ENCODE assay signal across 8 cellular contexts in the genomic region with DNA sequence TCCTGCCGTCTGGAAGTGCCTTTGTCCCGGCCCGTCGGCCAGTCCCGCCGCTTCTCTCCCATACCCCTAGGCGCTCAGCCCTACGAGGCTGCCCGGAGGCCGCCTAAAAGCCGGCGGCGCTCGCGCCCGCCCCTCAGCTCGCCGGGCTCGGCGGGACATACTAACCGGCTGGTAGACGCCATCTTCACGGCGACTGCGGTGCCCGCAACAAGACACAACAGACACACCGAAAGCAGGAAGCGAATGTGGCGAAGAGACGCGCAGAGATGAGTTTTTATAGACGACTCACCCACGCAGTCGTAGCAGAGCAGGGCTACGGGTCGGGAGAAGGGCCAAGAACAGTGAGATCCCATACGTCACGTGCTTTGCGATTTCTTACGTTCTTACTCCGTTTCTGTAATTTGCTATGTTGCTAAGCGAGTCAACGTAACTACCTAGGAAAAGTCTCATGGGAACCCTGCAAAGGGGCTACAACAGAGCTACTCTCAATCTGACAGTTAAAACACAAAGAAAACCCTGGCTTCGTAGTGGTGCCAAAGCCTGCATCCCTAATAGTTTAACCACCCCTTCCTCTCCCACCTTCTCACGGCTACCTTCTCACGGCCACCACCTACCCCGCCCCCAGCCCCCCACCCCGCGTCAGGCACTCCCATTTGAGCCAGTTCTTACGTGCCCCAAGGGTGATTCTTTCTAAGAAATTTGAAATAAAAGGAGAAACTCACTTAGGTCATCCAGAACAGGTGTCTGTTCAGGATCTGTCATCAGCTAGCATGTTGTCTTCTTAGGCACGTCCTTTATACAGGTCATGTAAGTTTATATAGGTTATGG. TPM values are rescaled to one million over a fixed set of nuclear protein-coding genes. Genes with fewer than 3 reads are reported as not detected.
A peak's percentile ranks its signal among the peaks of the same experiment; 100 is the strongest.
DNase-seq lines count a peak whose midpoint lies in the region; ATAC-seq and TF ChIP-seq lines count a peak whose summit lies in the region.

A gene with protein sequence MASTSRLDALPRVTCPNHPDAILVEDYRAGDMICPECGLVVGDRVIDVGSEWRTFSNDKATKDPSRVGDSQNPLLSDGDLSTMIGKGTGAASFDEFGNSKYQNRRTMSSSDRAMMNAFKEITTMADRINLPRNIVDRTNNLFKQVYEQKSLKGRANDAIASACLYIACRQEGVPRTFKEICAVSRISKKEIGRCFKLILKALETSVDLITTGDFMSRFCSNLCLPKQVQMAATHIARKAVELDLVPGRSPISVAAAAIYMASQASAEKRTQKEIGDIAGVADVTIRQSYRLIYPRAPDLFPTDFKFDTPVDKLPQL (minus strand): TSS at position 250 of the 828 bp plus-strand sequence. CDS start 68 bp downstream, at position 182.

- H3K4me1 ChIP-seq in osteoblast (ENCODE audit: insufficient read depth, low read length) (peaks cover 18% of the 10 kb centered on the region), thoracic aorta (ENCODE audit: control insufficient read depth in 1 of 2, low read depth in 2 of 2) (peaks cover 18 to 31% of the 10 kb centered on the region in 2 donors)

- no peaks in the 10 kb centered on the region for H3K9me3 ChIP-seq in osteoblast (ENCODE audit: low read depth, low read length)
- no peaks in the 10 kb centered on the region for H3K9me3 ChIP-seq in thoracic aorta

- H3K36me3 ChIP-seq in osteoblast (ENCODE audit: insufficient read depth, low read length) (peaks cover 9% of the 10 kb centered on the region), thoracic aorta (no peaks in the 10 kb centered on the region)

- peak; percentile 80 for ATAC-seq in HG02610 (IDR thresholded peaks at IDR 0.05; ENCODE audit: unreplicated experiment)
- ATAC-seq in thoracic aorta (ENCODE audit: insufficient number of reproducible peaks, low FRiP score, low read depth): peak; percentile 71

- peak within 1 kb of the TSS; percentile 96 for H3K27ac Mint-ChIP-seq in activated naive CD8-positive, alpha-beta T cell
- peak within 1 kb of the TSS; percentile 98 for H3K27ac Mint-ChIP-seq in glutamatergic neuron (ENCODE audit: unreplicated experiment)

- H3K4me3 Mint-ChIP-seq in activated naive CD8-positive, alpha-beta T cell: peak within 1 kb of the TSS; percentile 98
- peak within 1 kb of the TSS; percentile 99 for H3K4me3 Mint-ChIP-seq in glutamatergic neuron (ENCODE audit: unreplicated experiment)

- peaks cover 44% of the 10 kb centered on the region for H3K79me2 ChIP-seq in osteoblast (ENCODE audit: insufficient read depth, low read length)

- no peak for TF ChIP-seq CTCF in glutamatergic neuron (IDR thresholded peaks at IDR 0.05; ENCODE audit: partially characterized antibody, unreplicated experiment)
- TF ChIP-seq CTCF in osteoblast (IDR thresholded peaks at IDR 0.05; ENCODE audit: extremely low read depth, low read depth, low read length): no peak
- peak; percentile 13 for TF ChIP-seq CTCF in thoracic aorta (IDR thresholded peaks at IDR 0.05)

- H3K9me3 Mint-ChIP-seq in activated naive CD8-positive, alpha-beta T cell (ENCODE audit: low read depth): no peaks in the 10 kb centered on the region
- H3K9me3 Mint-ChIP-seq in glutamatergic neuron (ENCODE audit: unreplicated experiment): peaks cover 3% of the 10 kb centered on the region

- peaks cover 41% of the 10 kb centered on the region for H3K4me1 Mint-ChIP-seq in activated naive CD8-positive, alpha-beta T cell (ENCODE audit: low read depth)
- peaks cover 6% of the 10 kb centered on the region for H3K4me1 Mint-ChIP-seq in glutamatergic neuron (ENCODE audit: low read depth, unreplicated experiment)

- H3K36me3 Mint-ChIP-seq in activated naive CD8-positive, alpha-beta T cell: no peaks in the 10 kb centered on the region
- peaks cover 4% of the 10 kb centered on the region for H3K36me3 Mint-ChIP-seq in glutamatergic neuron (ENCODE audit: unreplicated experiment)

- peak within 1 kb of the TSS; percentile 88 for H2AFZ ChIP-seq in osteoblast (ENCODE audit: low read length)

- peak within 1 kb of the TSS; percentile 95 for H3K4me3 ChIP-seq in GM08714 (ENCODE audit: low read length)
- H3K4me3 ChIP-seq in osteoblast (ENCODE audit: insufficient read depth, low read length): peak within 1 kb of the TSS; percentile 98
- peak within 1 kb of the TSS; percentile 99 for H3K4me3 ChIP-seq in thoracic aorta

- H3K27me3 ChIP-seq in osteoblast (ENCODE audit: insufficient read depth, low read length) (no peaks in the 10 kb centered on the region), thoracic aorta (replicated peaks; ENCODE audit: insufficient read depth) (no peaks in the 10 kb centered on the region)

- H3K27ac ChIP-seq in osteoblast (ENCODE audit: low read depth, low read length) (peak within 1 kb of the TSS; percentile 97), thoracic aorta (peak within 1 kb of the TSS; percentile 92)

- peak within 1 kb of the TSS; percentile 97 for H3K4me2 ChIP-seq in osteoblast (ENCODE audit: insufficient read depth, low read length)

- peak; percentile 90 for DNase-seq in NCI-H1105 (lab: John Stamatoyannopoulos, UW)
- DNase-seq in SKM-1 treated with dmso at 0.1 percent for 144 hours (lab: John Stamatoyannopoulos, UW; ENCODE audit: unreplicated experiment): peak; percentile 96
- peak; percentile 85 for DNase-seq in glutamatergic neuron
- DNase-seq in osteoblast (ENCODE audit: insufficient read length, low spot score, missing footprints): peak; percentile 89
- peak; percentile 70 for DNase-seq in thoracic aorta (ENCODE audit: low spot score)

- H4K20me1 ChIP-seq in osteoblast (ENCODE audit: insufficient read depth, low read length): peaks cover 25% of the 10 kb centered on the region

- no peaks in the 10 kb centered on the region for H3K27me3 Mint-ChIP-seq in activated naive CD8-positive, alpha-beta T cell
- peaks cover 5% of the 10 kb centered on the region for H3K27me3 Mint-ChIP-seq in glutamatergic neuron (ENCODE audit: unreplicated experiment)

RNA-seq across cellular contexts. Expression of the gene that starts here (rescaled TPM):
- total RNA-seq in glutamatergic neuron (ENCODE audit: unreplicated experiment): 27.1 TPM
- total RNA-seq in osteoblast: 31.5 and 34.2 TPM in 2 replicates
- total RNA-seq in thoracic aorta: 10 to 100 TPM; 17.3 to 27.4 TPM

Comparison
In these comparisons a context has a peak if more than half of its experiments do, and no peak if none do; other contexts are left out.
1. Peak in every context shown above with its lines: DNase-seq, ATAC-seq, H3K4me3 ChIP-seq and H3K27ac ChIP-seq.